ENCODE assay signal across 22 cellular contexts in the genomic region with DNA sequence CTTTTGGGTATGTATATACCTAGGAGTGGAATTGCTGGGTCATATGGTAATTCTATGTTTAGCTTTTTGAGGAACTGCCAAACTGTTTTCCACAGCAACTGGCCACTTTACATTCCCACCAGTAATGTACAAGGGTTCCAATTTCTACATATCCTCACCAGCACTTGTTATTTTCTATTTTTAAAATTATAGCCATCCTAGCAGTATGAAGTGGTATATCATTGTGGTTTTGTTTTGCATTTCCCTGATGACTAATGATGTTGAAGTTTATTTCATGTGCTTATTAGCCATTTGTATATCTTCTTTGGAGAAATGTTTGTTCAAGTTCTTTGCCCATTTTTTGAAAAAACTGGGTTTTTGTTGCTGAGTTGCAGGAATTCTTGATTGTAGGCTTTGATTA. TPM values are rescaled to one million over a fixed set of nuclear protein-coding genes. Genes with fewer than 3 reads are reported as not detected.
DNase-seq lines count a peak whose midpoint lies in the region; ATAC-seq and TF ChIP-seq lines count a peak whose summit lies in the region.
"Had no signal": no experiment of that assay in that cellular context is flagged by ENCODE, and none has a peak within 500 bp of the region (broad histone marks: within the 10 kb centered on the region; RNA-seq: fewer than 3 reads in every experiment).

No MANE protein-coding gene starts in this region.

- H3K4ac ChIP-seq in mesenchymal stem cell (ENCODE audit: low read depth in 1 of 2, low read length in 2 of 2): no peak overlapping the region

- no peak overlapping the region for H3K9ac ChIP-seq in mesenchymal stem cell (ENCODE audit: low read length)

- no peak overlapping the region for H2BK12ac ChIP-seq in mesenchymal stem cell (ENCODE audit: low read length in 2 of 2)

- no peak overlapping the region for H2BK120ac ChIP-seq in mesenchymal stem cell (ENCODE audit: low read depth, low read length)

- peaks cover 0 to 38% of the 10 kb centered on the region in 2 experiments for H3K27me3 ChIP-seq in mesenchymal stem cell (ENCODE audit: control insufficient read depth in 1 of 2, insufficient read depth in 1 of 2, low read length in 2 of 2)
- H3K27me3 ChIP-seq: adrenal gland, esophagus muscularis mucosa, MG63 had no signal

- no peak overlapping the region for H3K14ac ChIP-seq in mesenchymal stem cell (ENCODE audit: low read length in 2 of 2)

- no peak overlapping the region for H4K8ac ChIP-seq in mesenchymal stem cell (ENCODE audit: low read length)

- peaks cover 1% of the 10 kb centered on the region for H3K79me1 ChIP-seq in mesenchymal stem cell (replicated peaks; ENCODE audit: low read length, poor library complexity, severe bottlenecking)

- TF ChIP-seq CTCF in CD14-positive monocyte (IDR thresholded peaks at IDR 0.05) (no peak), GM20000 (IDR thresholded peaks at IDR 0.05; ENCODE audit: extremely low read depth, missing control alignments) (no peak)

- H3K23ac ChIP-seq in mesenchymal stem cell (ENCODE audit: low read length in 2 of 2): no peak overlapping the region

- H2AFZ ChIP-seq in mesenchymal stem cell (ENCODE audit: low read depth, low read length): no peak overlapping the region

- H3K4me3 ChIP-seq in mesenchymal stem cell (ENCODE audit: insufficient read depth in 1 of 2, low read depth in 1 of 2, low read length in 2 of 2): no peak overlapping the region
- H3K4me3 ChIP-seq: adrenal gland, esophagus muscularis mucosa, HAP-1, heart right ventricle, lung, MG63, thoracic aorta had no signal

- peaks cover 74% of the 10 kb centered on the region for H3K4me1 Mint-ChIP-seq in CD14-positive monocyte

- no peak for ATAC-seq in HG02970 (IDR thresholded peaks at IDR 0.05; ENCODE audit: low FRiP score, unreplicated experiment)
- ATAC-seq in GM19035 (IDR thresholded peaks at IDR 0.05; ENCODE audit: unreplicated experiment): no peak
- ATAC-seq: heart right ventricle, HepG2, right cardiac atrium had no signal

- H4K91ac ChIP-seq in mesenchymal stem cell (ENCODE audit: low read length): no peak overlapping the region

- no peaks in the 10 kb centered on the region for H3K36me3 ChIP-seq in mesenchymal stem cell (ENCODE audit: control insufficient read depth in 1 of 2, insufficient read depth in 2 of 2, low read depth in 1 of 2, low read length in 2 of 2)
- H3K36me3 ChIP-seq: adrenal gland, esophagus muscularis mucosa, HAP-1, heart right ventricle, MG63, thoracic aorta, WERI-Rb-1 had no signal

- no peak overlapping the region for H2BK5ac ChIP-seq in mesenchymal stem cell (ENCODE audit: low read depth, low read length, poor library complexity, severe bottlenecking)

- no peak overlapping the region for H2BK15ac ChIP-seq in mesenchymal stem cell (ENCODE audit: low read depth, poor library complexity, severe bottlenecking)

- intact Hi-C loops in CD14-positive monocyte (cut with micrococcal nuclease): no loop called here

- H3K27ac Mint-ChIP-seq in CD14-positive monocyte: peak overlapping the region; percentile 43 to 91 (median 79)

- H2AK5ac ChIP-seq in mesenchymal stem cell (ENCODE audit: low read length, severe bottlenecking): no peak overlapping the region

- H3K18ac ChIP-seq in mesenchymal stem cell (ENCODE audit: low read depth in 1 of 2, low read length in 2 of 2): no peak overlapping the region

- H3K36me3 Mint-ChIP-seq in CD14-positive monocyte: peaks cover 12 to 13% of the 10 kb centered on the region in 2 donors

- H3K4me1 ChIP-seq in mesenchymal stem cell (ENCODE audit: control insufficient read depth, insufficient read depth, low read depth, low read length): no peaks in the 10 kb centered on the region

- peaks cover 0 to 13% (median 0%) of the 10 kb centered on the region in 3 donors for H3K27me3 Mint-ChIP-seq in CD14-positive monocyte (ENCODE audit: low read depth in 3 of 3)

- H3K27ac ChIP-seq in mesenchymal stem cell (ENCODE audit: low read length, poor library complexity, severe bottlenecking): no peak overlapping the region
- H3K27ac ChIP-seq: adrenal gland, esophagus muscularis mucosa, thoracic aorta, WERI-Rb-1 had no signal

- H3K9me3 ChIP-seq in mesenchymal stem cell (ENCODE audit: control insufficient read depth, low read length): no peaks in the 10 kb centered on the region
- H3K9me3 ChIP-seq: adrenal gland, esophagus muscularis mucosa, HAP-1, heart right ventricle, MG63, thoracic aorta had no signal

- DNase-seq in CD14-positive monocyte (ENCODE audit: low spot score): no peak
- peak; percentile 38 for DNase-seq in KBM-7
- DNase-seq in SIG-M5 treated with dmso at 0.1 percent for 504 hours (lab: John Stamatoyannopoulos, UW; ENCODE audit: unreplicated experiment): peak; percentile 68
- DNase-seq in mesenchymal stem cell: peak; percentile 70
- no peak for DNase-seq in GM20000 (ENCODE audit: low spot score)
- no peak for DNase-seq in effector CD8-positive, alpha-beta T cell (lab: John Stamatoyannopoulos, UW)
- DNase-seq: activated gamma-delta T cell; adrenal gland; heart right ventricle; MG63; NCI-H1930; right cardiac atrium; SHP77 treated with DMSO at 0.1 percent for 48 hours; stimulated activated CD4-positive, alpha-beta T cell treated with anti-CD3 and anti-CD28 coated beads, Interleukin-15, amount 100 ng/mL, for 24 hours; WERI-Rb-1 had no signal

- H3K4me2 ChIP-seq in mesenchymal stem cell (ENCODE audit: low read length, poor library complexity, severe bottlenecking): no peak overlapping the region

- no peaks in the 10 kb centered on the region for H3K9me3 Mint-ChIP-seq in CD14-positive monocyte

- in situ Hi-C loops in KBM-7 (cut with MboI; ENCODE audit: low pct_unique_long_range_greater_than_20kb, low sequenced_read_pairs): no loop called here

- peak overlapping the region in 1 of 2 donors; percentile 46 for H3K4me3 Mint-ChIP-seq in CD14-positive monocyte

RNA-seq across cellular contexts. Expression of a gene that starts 39.6 kb away (rescaled TPM):
- polyA plus RNA-seq in CD14-positive monocyte: 1 to 10 TPM; 5.3 to 7.3 TPM
- polyA plus RNA-seq in mesenchymal stem cell (2013, experiment 1 of 2): 20.3 TPM
- polyA plus RNA-seq in mesenchymal stem cell (2013, experiment 2 of 2): 18.8 TPM

Comparison
In these comparisons a context has a peak if more than half of its experiments do, and no peak if none do; other contexts are left out.
1. DNase-seq: peak in KBM-7 (single experiment), SIG-M5 treated with dmso at 0.1 percent for 504 hours (single experiment) and mesenchymal stem cell (single experiment); none in CD14-positive monocyte (single experiment), GM20000 (single experiment) and effector CD8-positive, alpha-beta T cell (single experiment).